19 cellular contexts compared by ENCODE assay signal in genomic region chr10:75746356-75746755, GRCh38.
DNase-seq lines count a peak whose midpoint lies in the region; ATAC-seq, FAIRE-seq and TF ChIP-seq lines count a peak whose summit lies in the region.
"Had no signal": no experiment of that assay in that cellular context is flagged by ENCODE, and none has a peak within 500 bp of the region (broad histone marks: within the 10 kb centered on the region; RNA-seq: fewer than 3 reads in every experiment).

No MANE protein-coding gene starts in this region.

- no peak overlapping the region for H3K4me3 ChIP-seq in HepG2 (replicated peaks in 1 of 3; ENCODE audit: insufficient read depth in 1 of 3, low read depth in 2 of 3, low read length in 3 of 3)
- no peak overlapping the region for H3K4me3 ChIP-seq in thyroid gland (replicated peaks in 1 of 3)

- ATAC-seq in HepG2 (peak; percentile 49; the same call in 1 of the 3 replicates), HG03520 (IDR thresholded peaks at IDR 0.05; ENCODE audit: unreplicated experiment) (no peak)

- H3K27ac ChIP-seq in HepG2 (ENCODE audit: extremely low read length, insufficient read depth, low read length) (peak overlapping the region; percentile 21), thyroid gland (peak overlapping the region; percentile 64 to 67 (median 66))

- no peaks in the 10 kb centered on the region for H4K20me1 ChIP-seq in HepG2 (ENCODE audit: insufficient read depth, low read length)

- in situ Hi-C loops in HepG2 (cut with HindIII; ENCODE audit: extremely low pct_ligation_motif_present, low pct_unique_long_range_greater_than_20kb): no loop called here

- no peak for TF ChIP-seq POLR2A in HepG2 (IDR thresholded peaks at IDR 0.05; ENCODE audit: insufficient read depth in 1 of 2, low read depth in 2 of 2, low read length in 2 of 2)
- TF ChIP-seq POLR2A in thyroid gland (IDR thresholded peaks at IDR 0.05): no peak

- H3K4me2 ChIP-seq in HepG2 (ENCODE audit: low read depth, low read length): no peak overlapping the region
- H3K4me2 ChIP-seq: SK-N-SH had no signal

- WGBS in HepG2 (ENCODE audit: low lambda C conversion rate): 56% methylated on average over 5 of the region's 5 CpGs
- WGBS in thyroid gland, 2 donors: 44 to 58% methylated on average over 5 of the region's 5 CpGs

- H3K4me1 ChIP-seq in HepG2 (ENCODE audit: insufficient read depth, low read length) (peaks cover 55% of the 10 kb centered on the region), thyroid gland (peaks cover 31 to 43% of the 10 kb centered on the region in 2 donors)
- H3K4me1 ChIP-seq: BE2C had no signal

- DNase-seq in DMS53 (lab: John Stamatoyannopoulos, UW) (peak; percentile 12), DMS53 treated with DMSO at 0.1 percent for 48 hours (lab: John Stamatoyannopoulos, UW; ENCODE audit: unreplicated experiment) (no peak), NCI-H69 (lab: John Stamatoyannopoulos, UW) (peak; percentile 10), HepG2 (ENCODE audit: low spot score) (peak; percentile 46), thyroid gland (no peak), NCI-H510A (lab: John Stamatoyannopoulos, UW) (no peak)
- DNase-seq: 8988T, ACHN, BE2C, Calu3, NCI-H1092, NCI-H1436, NCI-H446, NCI-H526, SK-N-SH, SW 1271 had no signal

- TF ChIP-seq CTCF in HepG2 (CRISPR knock-in tag; IDR thresholded peaks at IDR 0.05): no peak
- TF ChIP-seq CTCF in thyroid gland (IDR thresholded peaks at IDR 0.05): no peak

- no TSS peak for BruUV-seq in HepG2 (replicated peaks; lab: Mats Ljungman, UMichigan)

- peak; percentile 52 for FAIRE-seq in HepG2 (lab: Jason Lieb, UNC)
- FAIRE-seq: GM18507, H54 had no signal

- H3K36me3 ChIP-seq in HepG2 (replicated peaks in 1 of 2; ENCODE audit: control insufficient read depth in 1 of 2, insufficient read depth in 2 of 2, low read length in 2 of 2) (no peaks in the 10 kb centered on the region), thyroid gland (no peaks in the 10 kb centered on the region)
- H3K36me3 ChIP-seq: BE2C had no signal

- no peaks in the 10 kb centered on the region for H3K79me2 ChIP-seq in HepG2 (ENCODE audit: insufficient read depth, low read length)

- no peak overlapping the region for H3K9ac ChIP-seq in HepG2 (ENCODE audit: insufficient read depth, low read depth, low read length)
- H3K9ac ChIP-seq: SK-N-SH had no signal

- no peaks in the 10 kb centered on the region for H3K27me3 ChIP-seq in HepG2 (ENCODE audit: control insufficient read depth in 1 of 2, insufficient read depth in 2 of 2, low read length in 2 of 2)
- H3K27me3 ChIP-seq in thyroid gland: no peaks in the 10 kb centered on the region

- H3K9me3 ChIP-seq in HepG2 (ENCODE audit: low read length): no peaks in the 10 kb centered on the region
- no peaks in the 10 kb centered on the region for H3K9me3 ChIP-seq in thyroid gland
- H3K9me3 ChIP-seq: BE2C, SK-N-SH had no signal

- TF ChIP-seq EP300 in HepG2 (IDR thresholded peaks at IDR 0.05; ENCODE audit: low read depth in 2 of 2, low read length in 2 of 2) (peak in 1 of 2 experiments; percentile 31; a peak in 1 of 4 replicates), HepG2 (CRISPR knock-in tag; IDR thresholded peaks at IDR 0.05; ENCODE audit: borderline replicate concordance) (no peak; the same call in 1 of the 2 replicates)

- TF ChIP-seq RAD21 in HepG2 (CRISPR knock-in tag; IDR thresholded peaks at IDR 0.05): no peak

- POLR2A ChIA-PET in HepG2 (lab: Yijun Ruan, JAX): interaction anchor here (0.9 to 2.2 kb wide), 9 partner anchors 10 to 345 kb away, joined by 3 to 22 read pairs (median 7); partner anchors contain the start of gene ZNF503

- intact Hi-C loops in HepG2 (cut with micrococcal nuclease; ENCODE audit: unreplicated experiment) (no loop called here), thyroid gland (cut with DNase I) (no loop called here)

- no peak overlapping the region for H2AFZ ChIP-seq in HepG2 (ENCODE audit: low read length)

- CTCF ChIA-PET in HepG2 (lab: Yijun Ruan, JAX; ENCODE audit: low intra/inter-chr PET ratio, low total read pairs): no interaction called here

TF ChIP-seq in HepG2, 621 proteins besides CTCF, POLR2A, EP300 and RAD21 (continues in another document):
- TF ChIP-seq ZNF773 (CRISPR knock-in tag; IDR thresholded peaks at IDR 0.05; ENCODE audit: borderline replicate concordance) (no peak), CREB1 (IDR thresholded peaks at IDR 0.05) (no peak), CREB1 (CRISPR knock-in tag; IDR thresholded peaks at IDR 0.05) (peak; percentile 24; the same call in 1 of the 2 replicates), SOX13 (IDR thresholded peaks at IDR 0.05) (no peak), SOX13 (CRISPR knock-in tag; conservative IDR thresholded peaks at IDR 0.05 in 1 of 2, IDR thresholded peaks at IDR 0.05 in 1 of 2) (peak in 1 of 2 experiments; percentile 38; a peak in 1 of 4 replicates), ZNF564 (CRISPR knock-in tag; IDR thresholded peaks at IDR 0.05) (no peak), KDM2A (CRISPR knock-in tag; IDR thresholded peaks at IDR 0.05; ENCODE audit: borderline replicate concordance, low read depth) (no peak), MED1 (CRISPR knock-in tag; IDR thresholded peaks at IDR 0.05) (peak; percentile 55; the same call in 1 of the 2 replicates), GATAD2A (CRISPR knock-in tag; IDR thresholded peaks at IDR 0.05) (0 out of 2 replicates have a peak, but pooled peaks have one; percentile 8), PAXIP1 (CRISPR knock-in tag; conservative IDR thresholded peaks at IDR 0.05) (0 out of 2 replicates have a peak, but pooled peaks have one; percentile 35), ISL2 (CRISPR knock-in tag; IDR thresholded peaks at IDR 0.05) (0 out of 2 replicates have a peak, but pooled peaks have one; percentile 26), ARID3A (IDR thresholded peaks at IDR 0.05; ENCODE audit: low read depth, low read length) (peak; percentile 58)
- TF ChIP-seq, protein P1, sequence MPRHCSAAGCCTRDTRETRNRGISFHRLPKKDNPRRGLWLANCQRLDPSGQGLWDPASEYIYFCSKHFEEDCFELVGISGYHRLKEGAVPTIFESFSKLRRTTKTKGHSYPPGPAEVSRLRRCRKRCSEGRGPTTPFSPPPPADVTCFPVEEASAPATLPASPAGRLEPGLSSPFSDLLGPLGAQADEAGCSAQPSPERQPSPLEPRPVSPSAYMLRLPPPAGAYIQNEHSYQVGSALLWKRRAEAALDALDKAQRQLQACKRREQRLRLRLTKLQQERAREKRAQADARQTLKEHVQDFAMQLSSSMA (CRISPR knock-in tag; IDR thresholded peaks at IDR 0.05): no peak

Comparison
In these comparisons a context has a peak if more than half of its experiments do, and no peak if none do; other contexts are left out.
1. DNase-seq: peak in DMS53 (single experiment), NCI-H69 (single experiment) and HepG2 (single experiment); none in DMS53 treated with DMSO at 0.1 percent for 48 hours (single experiment), thyroid gland (0 of 2) and NCI-H510A (single experiment).